Comparison of ENCODE assay signal across 1 cellular context in genomic region chr1:101520302-101520701, GRCh38.
TF ChIP-seq lines count a peak whose summit lies in the region.

No MANE protein-coding gene starts in this region.

TF ChIP-seq in H1, 55 proteins besides CTCF, POLR2A, EP300 and RAD21 (continued from another document):
- TF ChIP-seq MAX (IDR thresholded peaks at IDR 0.05) (no peak), CBX5 (IDR thresholded peaks at IDR 0.05; ENCODE audit: low read depth, low read length) (no peak), BRCA1 (IDR thresholded peaks at IDR 0.05; ENCODE audit: low read depth, low read length) (no peak), SIN3A (conservative IDR thresholded peaks at IDR 0.05 in 1 of 2, IDR thresholded peaks at IDR 0.05 in 1 of 2; ENCODE audit: low read depth in 1 of 2, low read length in 2 of 2) (no peak), RBBP5 (IDR thresholded peaks at IDR 0.05; ENCODE audit: borderline replicate concordance, low read depth, low read length) (no peak), SIX5 (IDR thresholded peaks at IDR 0.05; ENCODE audit: low read depth, low read length) (no peak), KDM5A (IDR thresholded peaks at IDR 0.05; ENCODE audit: low read length) (no peak), MAFK (IDR thresholded peaks at IDR 0.05; ENCODE audit: low read depth, low read length) (no peak), JUN (IDR thresholded peaks at IDR 0.05; ENCODE audit: low read depth, low read length) (no peak), SP1 (IDR thresholded peaks at IDR 0.05; ENCODE audit: low read depth, low read length) (no peak), JUND (IDR thresholded peaks at IDR 0.05; ENCODE audit: low read length) (no peak), NANOG (IDR thresholded peaks at IDR 0.05; ENCODE audit: insufficient read depth, low read depth, low read length, poor library complexity, severe bottlenecking) (no peak), POLR2AphosphoS5 (IDR thresholded peaks at IDR 0.05; ENCODE audit: low read depth, low read length) (no peak)
